Comparison of ENCODE assay signal across 14 cellular contexts in the genomic region with DNA sequence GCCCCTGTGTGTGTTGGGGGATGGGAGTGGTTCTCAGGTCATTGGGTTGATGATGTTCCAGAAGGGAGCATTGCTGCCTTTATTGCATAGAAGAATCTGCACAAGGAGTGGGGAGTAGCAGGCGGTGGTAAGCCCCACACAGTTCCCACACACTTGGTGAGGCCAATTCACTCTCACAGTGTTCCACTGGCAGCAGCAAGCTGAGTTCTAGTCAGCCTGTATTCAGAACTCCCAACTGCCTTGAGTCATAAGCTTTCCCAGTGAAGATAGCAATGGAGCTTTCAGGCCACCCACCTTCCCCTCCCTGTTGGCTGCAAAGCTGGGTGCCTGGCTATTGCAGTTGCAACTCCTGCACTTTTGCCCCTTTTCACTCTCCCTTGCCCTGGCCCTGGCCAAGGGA.
"Had no signal": no experiment of that assay in that cellular context is flagged by ENCODE, and none has a peak within 500 bp of the region (broad histone marks: within the 10 kb centered on the region; RNA-seq: fewer than 3 reads in every experiment).

No MANE protein-coding gene starts in this region.

- H3K27me3 ChIP-seq: body of pancreas, spleen, tibial artery had no signal

- H3K4me1 ChIP-seq: body of pancreas, parathyroid adenoma, spleen, tibial artery had no signal

- H3K9me3 ChIP-seq: body of pancreas had no signal

- H3K79me2 ChIP-seq: parathyroid adenoma had no signal

- DNase-seq: activated CD4-positive, alpha-beta T cell treated with anti-CD3 and anti-CD28 coated beads, Interleukin-2, amount 50 U/mL, for 48 hours; activated naive CD4-positive, alpha-beta T cell; activated naive CD8-positive, alpha-beta T cell treated with anti-CD3 and anti-CD28 coated beads for 36 hours; body of pancreas; cortex of kidney; naive thymus-derived CD8-positive, alpha-beta T cell; spleen; stimulated activated naive CD8-positive, alpha-beta T cell treated with anti-CD3 and anti-CD28 coated beads, Interleukin-15, Interleukin-2, amounts not matched to agents 100 U/mL and 50 U/mL, for 24 hours; substantia nigra; SW 1271; T-helper 2 cell; tibial artery had no signal

- H3K27ac ChIP-seq: body of pancreas, parathyroid adenoma, spleen, tibial artery had no signal

- H3K4me3 ChIP-seq: body of pancreas, spleen, tibial artery had no signal

- FAIRE-seq: endometrium had no signal

- H3K36me3 ChIP-seq: spleen, tibial artery had no signal

- H3K9ac ChIP-seq: parathyroid adenoma had no signal

- H2AFZ ChIP-seq: parathyroid adenoma had no signal
